In the genomic region with DNA sequence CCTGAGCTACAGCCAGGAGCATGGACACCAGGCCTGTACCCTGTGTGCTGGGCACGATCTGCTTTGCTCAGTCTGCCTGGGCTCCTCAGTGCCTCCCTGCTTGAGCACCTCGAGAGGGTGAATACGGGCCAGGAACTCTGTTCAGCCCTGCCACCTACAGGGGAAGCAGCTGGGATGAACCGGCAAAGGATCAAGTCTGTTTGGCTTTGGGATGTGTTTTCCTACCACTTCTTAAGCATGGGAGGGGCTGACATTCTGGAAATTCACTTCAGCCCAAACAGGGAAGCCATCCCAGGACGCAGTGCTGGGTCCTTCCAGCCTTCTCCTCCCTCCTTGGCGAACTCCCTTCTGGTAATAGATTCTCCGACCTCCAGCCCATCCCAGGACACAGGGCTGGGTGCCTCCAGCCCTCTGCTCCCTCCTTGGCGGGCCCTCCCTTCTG, we compare ENCODE assay signal across 8 cellular contexts. TPM values are rescaled to one million over a fixed set of nuclear protein-coding genes. Genes with fewer than 3 reads are reported as not detected.
A peak's percentile ranks its signal among the peaks of the same experiment; 100 is the strongest.
DNase-seq lines count a peak whose midpoint lies in the region; ATAC-seq, FAIRE-seq and TF ChIP-seq lines count a peak whose summit lies in the region.
"Had no signal": no experiment of that assay in that cellular context is flagged by ENCODE, and none has a peak within 500 bp of the region (broad histone marks: within the 10 kb centered on the region; RNA-seq: fewer than 3 reads in every experiment).

No MANE protein-coding gene starts in this region.

- no peak overlapping the region for H3K27ac ChIP-seq in effector memory CD4-positive, alpha-beta T cell (ENCODE audit: insufficient read depth, low read length, poor library complexity, severe bottlenecking)

- TF ChIP-seq POLR2A in H54 (IDR thresholded peaks at IDR 0.05; ENCODE audit: low read depth, low read length) = no peak

- no peaks in the 10 kb centered on the region for H3K4me1 ChIP-seq in effector memory CD4-positive, alpha-beta T cell (ENCODE audit: control insufficient read depth, insufficient read depth, low read length, poor library complexity, severe bottlenecking)

- no peak for TF ChIP-seq CTCF in omental fat pad (IDR thresholded peaks at IDR 0.05)

- H3K4me3 ChIP-seq in effector memory CD4-positive, alpha-beta T cell (ENCODE audit: insufficient read depth, low read depth, low read length, poor library complexity, severe bottlenecking) = no peak overlapping the region

- peak; percentile 72 for ATAC-seq in omental fat pad (ENCODE audit: low FRiP score)

- DNase-seq in H54 (ENCODE audit: insufficient read length, low spot score) (peak; percentile 16), SHP77 treated with DMSO at 0.1 percent for 48 hours (lab: John Stamatoyannopoulos, UW) (peak; percentile 63), fibroblast of the conjunctiva (ENCODE audit: low read depth) (peak; percentile 65), omental fat pad (ENCODE audit: low spot score) (no peak), NCI-H748 (lab: John Stamatoyannopoulos, UW; ENCODE audit: unreplicated experiment) (no peak)
- DNase-seq in effector memory CD4-positive, alpha-beta T cell = no peak
- no peak for DNase-seq in activated CD4-positive, alpha-beta T cell treated with anti-CD3 and anti-CD28 coated beads, Interleukin-2, amount 50 U/mL, for 4 hours

- FAIRE-seq in H54 (lab: Jason Lieb, UNC) = peak; percentile 30
- FAIRE-seq: TTC549 had no signal

- peaks cover 3% of the 10 kb centered on the region for H3K36me3 ChIP-seq in effector memory CD4-positive, alpha-beta T cell (ENCODE audit: control insufficient read depth, insufficient read depth, low read length)

- no peaks in the 10 kb centered on the region for H3K9me3 ChIP-seq in effector memory CD4-positive, alpha-beta T cell (ENCODE audit: control insufficient read depth, low read length)

- H3K27me3 ChIP-seq in effector memory CD4-positive, alpha-beta T cell (replicated peaks; ENCODE audit: control insufficient read depth, insufficient read depth, low read length, poor library complexity, severe bottlenecking) = no peaks in the 10 kb centered on the region

RNA-seq across cellular contexts. Expression of a gene that starts 55.8 kb away (rescaled TPM):
- 10 to 100 TPM; 26.0 to 57.3 (median 53.6) TPM for total RNA-seq in omental fat pad

Comparison
In these comparisons a context has a peak if more than half of its experiments do, and no peak if none do; other contexts are left out.
1. DNase-seq: peak in H54 (single experiment), SHP77 treated with DMSO at 0.1 percent for 48 hours (single experiment) and fibroblast of the conjunctiva (single experiment); none in omental fat pad (single experiment), NCI-H748 (single experiment), effector memory CD4-positive, alpha-beta T cell (0 of 3) and activated CD4-positive, alpha-beta T cell treated with anti-CD3 and anti-CD28 coated beads, Interleukin-2, amount 50 U/mL, for 4 hours (0 of 2).